ENCODE assay signal across 21 cellular contexts in the genomic region with DNA sequence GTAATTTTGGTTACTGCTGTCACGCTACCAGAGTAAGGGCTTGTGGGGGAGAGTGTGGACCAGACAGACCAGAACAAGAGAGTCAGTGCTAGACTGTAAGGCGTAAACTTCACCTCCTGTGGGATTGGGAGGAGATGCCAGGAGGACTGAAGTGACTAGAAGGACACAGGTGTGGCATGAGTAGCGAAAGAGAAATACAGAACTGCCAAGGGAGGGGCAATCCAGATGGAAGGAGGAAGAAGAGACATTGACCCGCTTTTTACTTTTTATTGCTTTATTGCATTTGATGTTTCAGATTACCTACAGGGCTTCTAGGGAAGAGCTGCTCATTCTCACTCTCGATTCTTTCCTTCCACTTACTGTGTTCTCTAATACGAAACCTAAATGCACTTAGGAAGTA. TPM values are rescaled to one million over a fixed set of nuclear protein-coding genes. Genes with fewer than 3 reads are reported as not detected.
DNase-seq lines count a peak whose midpoint lies in the region; ATAC-seq, FAIRE-seq and TF ChIP-seq lines count a peak whose summit lies in the region.
"Had no signal": no experiment of that assay in that cellular context is flagged by ENCODE, and none has a peak within 500 bp of the region (broad histone marks: within the 10 kb centered on the region; RNA-seq: fewer than 3 reads in every experiment).

No MANE protein-coding gene starts in this region.

- DNase-seq in T-helper 2 cell treated with Interferon-gamma antibody and Interleukin-4, amounts not matched to agents 5 μg/mL and 100 μg/mL, for 36 hours (ENCODE audit: low spot score) = no peak
- DNase-seq in T-helper 2 cell = no peak
- no peak for DNase-seq in GM12878 (ENCODE audit: low read depth, low spot score)
- DNase-seq in neural progenitor cell (ENCODE audit: low spot score) = no peak
- DNase-seq in foreskin fibroblast = no peak
- DNase-seq: activated CD4-positive, alpha-beta memory T cell treated with anti-CD3 and anti-CD28 coated beads, Interleukin-2, amount 10 ng/mL, durations not matched to agents 7 days and 5 days; activated effector memory CD4-positive, alpha-beta T cell treated with anti-CD3 and anti-CD28 coated beads, Interleukin-2, amount 50 U/mL, for 16 hours; C1 segment of cervical spinal cord; DMS79 treated with DMSO at 0.1 percent for 48 hours; left ventricle myocardium inferior; MG63; NCI-H1694; stimulated activated CD4-positive, alpha-beta T cell treated with anti-CD3 and anti-CD28 coated beads, Interleukin-4, amount 100 ng/mL, for 24 hours; thyroid gland had no signal

- intact Hi-C loops in GM12878 (cut with micrococcal nuclease; ENCODE audit: unreplicated experiment) = no loop called here

- H3K79me2 ChIP-seq in GM12878 (ENCODE audit: control insufficient read depth, insufficient read depth, low read length) (peaks cover 31% of the 10 kb centered on the region), neural progenitor cell (ENCODE audit: low read depth) (peaks cover 14% of the 10 kb centered on the region)

- FAIRE-seq in GM12878 (lab: Jason Lieb, UNC) = no peak
- FAIRE-seq: frontal cortex had no signal

- H3K9me3 ChIP-seq in GM12878 (replicated peaks; ENCODE audit: control insufficient read depth, insufficient read depth, low read length) (no peaks in the 10 kb centered on the region), neural progenitor cell (ENCODE audit: low read depth) (no peaks in the 10 kb centered on the region)
- H3K9me3 ChIP-seq: left ventricle myocardium inferior, MG63, thyroid gland had no signal

- H3K4me3 ChIP-seq in GM12878 (peak overlapping the region; percentile 90; the same call in 1 of the 2 replicates), neural progenitor cell (no peak overlapping the region), foreskin fibroblast (ENCODE audit: low read depth in 1 of 2, low read length in 2 of 2) (no peak overlapping the region)
- H3K4me3 ChIP-seq: MG63, skin epidermis, thyroid gland had no signal

- RAD21 ChIA-PET in GM12878 (lab: Charles Lee; ENCODE audit: unreplicated experiment) = interaction anchor here (2.8 kb wide), 1 partner anchor 129 kb away, joined by 5 read pairs; no protein-coding TSS in a partner anchor

- peak overlapping the region; percentile 17 for H3K27ac Mint-ChIP-seq in T-helper 2 cell treated with Interferon-gamma antibody and Interleukin-4, amounts not matched to agents 5 μg/mL and 100 μg/mL, for 36 hours
- H3K27ac Mint-ChIP-seq in IgD-negative memory B cell = peak overlapping the region in 2 of 3 donors; percentile 17 to 67
- peak overlapping the region; percentile 12 for H3K27ac Mint-ChIP-seq in neural progenitor cell
- H3K27ac Mint-ChIP-seq: dendritic cell treated with granulocyte-macrophage colony-stimulating factor and Interleukin-4, amounts not matched to agents 40 ng/mL and 50 ng/mL, for 4 days had no signal

- no peak for TF ChIP-seq POLR2A in GM12878 (IDR thresholded peaks at IDR 0.05; ENCODE audit: low read depth, low read length)

- no peak overlapping the region for H2AFZ ChIP-seq in GM12878 (ENCODE audit: control insufficient read depth, low read depth, low read length)
- H2AFZ ChIP-seq in neural progenitor cell (replicated peaks) = no peak overlapping the region

- WGBS in GM12878 (ENCODE audit: insufficient coverage, insufficient replicate concordance, low lambda C conversion rate, missing lambda C conversion rate) = 97% methylated on average over 6 of the region's 6 CpGs

- H4K20me1 ChIP-seq in GM12878 (ENCODE audit: control insufficient read depth, insufficient read depth) (no peaks in the 10 kb centered on the region), neural progenitor cell (ENCODE audit: low read depth) (no peaks in the 10 kb centered on the region)

- no peaks in the 10 kb centered on the region for H3K4me1 ChIP-seq in GM12878 (ENCODE audit: control insufficient read depth, insufficient read depth, low read length)
- H3K4me1 ChIP-seq in neural progenitor cell = peaks cover 6% of the 10 kb centered on the region

- H3K4me3 Mint-ChIP-seq in T-helper 2 cell treated with Interferon-gamma antibody and Interleukin-4, amounts not matched to agents 5 μg/mL and 100 μg/mL, for 36 hours = peak overlapping the region; percentile 95
- peak overlapping the region in 2 of 4 donors; percentile 26 to 97 for H3K4me3 Mint-ChIP-seq in IgD-negative memory B cell
- H3K4me3 Mint-ChIP-seq in neural progenitor cell = peak overlapping the region; percentile 57
- H3K4me3 Mint-ChIP-seq: dendritic cell treated with granulocyte-macrophage colony-stimulating factor and Interleukin-4, amounts not matched to agents 40 ng/mL and 50 ng/mL, for 4 days had no signal

- H3K36me3 ChIP-seq in GM12878 (ENCODE audit: control insufficient read depth in 2 of 2, insufficient read depth in 2 of 2, low read length in 1 of 2) (peaks cover 1 to 6% of the 10 kb centered on the region in 2 experiments; a peak in 3 of 4 replicates), neural progenitor cell (no peaks in the 10 kb centered on the region)

- H3K36me3 Mint-ChIP-seq in T-helper 2 cell treated with Interferon-gamma antibody and Interleukin-4, amounts not matched to agents 5 μg/mL and 100 μg/mL, for 36 hours (ENCODE audit: low read depth) = peaks cover 25% of the 10 kb centered on the region
- H3K36me3 Mint-ChIP-seq in IgD-negative memory B cell (peaks cover 4% of the 10 kb centered on the region), neural progenitor cell (peaks cover 11% of the 10 kb centered on the region)

- H3K9ac ChIP-seq in GM12878 (ENCODE audit: control insufficient read depth, insufficient read depth, low read length) (no peak overlapping the region), neural progenitor cell (no peak overlapping the region)

- H3K4me1 Mint-ChIP-seq in T-helper 2 cell treated with Interferon-gamma antibody and Interleukin-4, amounts not matched to agents 5 μg/mL and 100 μg/mL, for 36 hours (ENCODE audit: low read depth) = peaks cover 29% of the 10 kb centered on the region
- H3K4me1 Mint-ChIP-seq in IgD-negative memory B cell = peaks cover 17 to 29% (median 19%) of the 10 kb centered on the region in 3 donors
- peaks cover 24% of the 10 kb centered on the region for H3K4me1 Mint-ChIP-seq in neural progenitor cell

- no peaks in the 10 kb centered on the region for H3K27me3 Mint-ChIP-seq in T-helper 2 cell treated with Interferon-gamma antibody and Interleukin-4, amounts not matched to agents 5 μg/mL and 100 μg/mL, for 36 hours (ENCODE audit: low read depth)
- H3K27me3 Mint-ChIP-seq in IgD-negative memory B cell = no peaks in the 10 kb centered on the region
- no peaks in the 10 kb centered on the region for H3K27me3 Mint-ChIP-seq in neural progenitor cell (ENCODE audit: insufficient read depth, low read depth)
- H3K27me3 Mint-ChIP-seq: activated CD4-positive, alpha-beta memory T cell treated with anti-CD3 and anti-CD28 coated beads, Interleukin-2, amount 10 ng/mL, durations not matched to agents 7 days and 5 days; dendritic cell treated with granulocyte-macrophage colony-stimulating factor and Interleukin-4, amounts not matched to agents 40 ng/mL and 50 ng/mL, for 4 days had no signal

- POLR2A ChIA-PET in GM12878 (lab: Charles Lee) = interaction anchor here (0.7 to 4.0 kb wide), 2 partner anchors 27 to 339 kb away, joined by 3 to 20 read pairs; a partner anchor contains a TSS

- CTCF ChIA-PET in GM12878 (lab: Yijun Ruan, JAX) = interaction anchor here (2.0 kb wide), 1 partner anchor 197 kb away, joined by 10 read pairs; no protein-coding TSS in a partner anchor

- BruUV-seq in GM12878 (replicated peaks; lab: Mats Ljungman, UMichigan) = no TSS peak

- peak overlapping the region; percentile 11; the same call in 1 of the 2 replicates for H3K4me2 ChIP-seq in GM12878 (ENCODE audit: control insufficient read depth, insufficient read depth)
- H3K4me2 ChIP-seq in neural progenitor cell = no peak overlapping the region

- SMC1A ChIA-PET in GM12878 (lab: Charles Lee; ENCODE audit: uncharacterized antibody, unreplicated experiment) = interaction anchor here (0.5 to 2.7 kb wide), 9 partner anchors 9 to 210 kb away, joined by 3 to 11 read pairs (median 4); a partner anchor contains a TSS

- no peak for TF ChIP-seq CTCF in GM12878 (IDR thresholded peaks at IDR 0.05 in 2 of 3, conservative IDR thresholded peaks at IDR 0.05 in 1 of 3; ENCODE audit: control insufficient read depth in 2 of 3, extremely low read depth in 1 of 3, insufficient read depth in 1 of 3, low read depth in 3 of 3, low read length in 3 of 3)
- no peak for TF ChIP-seq CTCF in neural progenitor cell (IDR thresholded peaks at IDR 0.05)
- no peak for TF ChIP-seq CTCF in foreskin fibroblast (IDR thresholded peaks at IDR 0.05; ENCODE audit: low read depth, low read length)

- H3K9me3 Mint-ChIP-seq in T-helper 2 cell treated with Interferon-gamma antibody and Interleukin-4, amounts not matched to agents 5 μg/mL and 100 μg/mL, for 36 hours = no peaks in the 10 kb centered on the region
- H3K9me3 Mint-ChIP-seq in IgD-negative memory B cell (no peaks in the 10 kb centered on the region), neural progenitor cell (no peaks in the 10 kb centered on the region)
- H3K9me3 Mint-ChIP-seq: activated CD4-positive, alpha-beta memory T cell treated with anti-CD3 and anti-CD28 coated beads, Interleukin-2, amount 10 ng/mL, durations not matched to agents 7 days and 5 days; dendritic cell treated with granulocyte-macrophage colony-stimulating factor and Interleukin-4, amounts not matched to agents 40 ng/mL and 50 ng/mL, for 4 days had no signal

- no peak for TF ChIP-seq EP300 in GM12878 (IDR thresholded peaks at IDR 0.05; ENCODE audit: borderline replicate concordance in 1 of 2, control insufficient read depth in 1 of 2, low read depth in 2 of 2, low read length in 2 of 2)

- peaks cover 5% of the 10 kb centered on the region for H3F3A ChIP-seq in neural progenitor cell (ENCODE audit: low read depth)

- no peaks in the 10 kb centered on the region for H3K27me3 ChIP-seq in GM12878 (replicated peaks in 1 of 2; ENCODE audit: control insufficient read depth in 2 of 2, insufficient read depth in 2 of 2, low read length in 1 of 2)
- no peaks in the 10 kb centered on the region for H3K27me3 ChIP-seq in neural progenitor cell
- H3K27me3 ChIP-seq: MG63, thyroid gland had no signal

- ATAC-seq in GM12878 (no peak), HG02763 (IDR thresholded peaks at IDR 0.05; ENCODE audit: unreplicated experiment) (no peak), HG03439 (IDR thresholded peaks at IDR 0.05; ENCODE audit: unreplicated experiment) (no peak)

- H3K27ac ChIP-seq in GM12878 (ENCODE audit: control insufficient read depth, insufficient read depth) (no peak overlapping the region), neural progenitor cell (no peak overlapping the region)
- H3K27ac ChIP-seq: 22Rv1, left ventricle myocardium inferior, thyroid gland had no signal

- TF ChIP-seq RAD21 in GM12878 (IDR thresholded peaks at IDR 0.05; ENCODE audit: insufficient read depth, low read depth, low read length) = no peak

- in situ Hi-C loops in GM12878 (cut with MboI) = no loop called here

RNA-seq across cellular contexts. Expression of a gene that starts 2.1 kb away (rescaled TPM):
- 27.2 TPM for polyA plus RNA-seq in IgD-negative memory B cell
- total RNA-seq in GM12878 (2013; cell fraction: nucleolus; rRNA removed) = 118 and 124 TPM in 2 replicates
- 19.1 and 22.7 TPM in 2 replicates for total RNA-seq in GM12878 (2014; rRNA removed)
- 18.5 and 19.0 TPM in 2 replicates for total RNA-seq in GM12878 (2014; rRNA removed; fragmentation: Illumina TruSeq; extraction: Trizol)
- total RNA-seq in GM12878 (2021) = 20.3 and 27.1 TPM in 2 replicates
- polyA plus RNA-seq in GM12878 (2011; ENCODE audit: low read depth) = 9.3 TPM
- 38.3 and 53.7 TPM in 2 replicates for polyA plus RNA-seq in GM12878 (2011; rRNA removed)
- polyA plus RNA-seq in GM12878 (2011; cell fraction: cytosol; rRNA removed) = 13.7 and 16.3 TPM in 2 replicates
- polyA plus RNA-seq in GM12878 (2011; cell fraction: nucleus; rRNA removed) = 38.2 and 38.9 TPM in 2 replicates
- polyA plus RNA-seq in GM12878 (2012) = 13.3 and 15.9 TPM in 2 replicates
- polyA plus RNA-seq in GM12878 (2014; fragmentation: Illumina TruSeq; extraction: Trizol) = 19.8 and 22.5 TPM in 2 replicates
- 10 to 100 TPM; 18.3 to 37.9 TPM for polyA plus RNA-seq in GM12878 (2014; fragmentation: Nextera tagmentation; extraction: Ambion mirVana)
- 13.3 and 16.4 TPM in 2 replicates for polyA plus RNA-seq in GM12878 (2014; rRNA removed)
- polyA plus RNA-seq in GM12878 (2016; fragmentation: Nextera tagmentation; extraction: Ambion mirVana) = 10 to 100 TPM; 25.7 to 29.3 TPM
- polyA minus RNA-seq in GM12878 (2011; rRNA and poly(A)+ RNA removed) = 27.0 and 39.1 TPM in 2 replicates
- polyA minus RNA-seq in GM12878 (2011; cell fraction: cytosol; rRNA and poly(A)+ RNA removed) = 11.4 and 12.6 TPM in 2 replicates
- 21.5 and 37.2 TPM in 2 replicates for polyA minus RNA-seq in GM12878 (2011; cell fraction: nucleus; rRNA and poly(A)+ RNA removed)
- total RNA-seq in neural progenitor cell (ENCODE audit: low replicate concordance) = 19.7 and 20.1 TPM in 2 replicates

RNA-seq across cellular contexts. Expression of a gene that starts 7.4 kb away (rescaled TPM):
- polyA plus RNA-seq in IgD-negative memory B cell (20.9 TPM), GM12878 (2011; rRNA removed) (43.2 and 44.7 TPM in 2 replicates), GM12878 (2014; fragmentation: Illumina TruSeq; extraction: Trizol) (19.8 and 21.7 TPM in 2 replicates), GM12878 (2014; fragmentation: Nextera tagmentation; extraction: Ambion mirVana) (10 to 100 TPM; 10.8 to 21.2 TPM), GM12878 (2014; rRNA removed) (27.0 and 28.0 TPM in 2 replicates), GM12878 (2016; fragmentation: Nextera tagmentation; extraction: Ambion mirVana) (10 to 100 TPM; 40.4 to 41.6 TPM)
- 197 and 208 TPM in 2 replicates for total RNA-seq in GM12878 (2013; cell fraction: nucleolus; rRNA removed)
- total RNA-seq in GM12878 (2014; rRNA removed) (32.2 and 38.5 TPM in 2 replicates), GM12878 (2014; rRNA removed; fragmentation: Illumina TruSeq; extraction: Trizol) (20.7 and 23.3 TPM in 2 replicates), GM12878 (2021) (35.8 and 39.0 TPM in 2 replicates), neural progenitor cell (ENCODE audit: low replicate concordance) (41.2 and 43.0 TPM in 2 replicates)
- polyA plus RNA-seq in GM12878 (2011; ENCODE audit: low read depth) = 14.8 TPM
- 25.6 and 26.8 TPM in 2 replicates for polyA plus RNA-seq in GM12878 (2011; cell fraction: cytosol; rRNA removed)
- polyA plus RNA-seq in GM12878 (2011; cell fraction: nucleus; rRNA removed) = 59.1 and 86.2 TPM in 2 replicates
- 24.8 and 26.8 TPM in 2 replicates for polyA plus RNA-seq in GM12878 (2012)
- polyA minus RNA-seq in GM12878 (2011; rRNA and poly(A)+ RNA removed) = 83.7 and 91.1 TPM in 2 replicates
- 7.7 and 11.2 TPM in 2 replicates for polyA minus RNA-seq in GM12878 (2011; cell fraction: cytosol; rRNA and poly(A)+ RNA removed)
- polyA minus RNA-seq in GM12878 (2011; cell fraction: nucleus; rRNA and poly(A)+ RNA removed) = 53.1 and 60.4 TPM in 2 replicates

RNA-seq across cellular contexts. Expression of a gene that starts 27.5 kb away (rescaled TPM):
- polyA plus RNA-seq in IgD-negative memory B cell (89.0 TPM), GM12878 (2011; rRNA removed) (67.9 and 98.2 TPM in 2 replicates), GM12878 (2014; fragmentation: Illumina TruSeq; extraction: Trizol) (56.7 and 64.3 TPM in 2 replicates), GM12878 (2014; fragmentation: Nextera tagmentation; extraction: Ambion mirVana) (100 to 1,000 TPM; 136 to 146 TPM), GM12878 (2014; rRNA removed) (62.5 and 70.8 TPM in 2 replicates), GM12878 (2016; fragmentation: Nextera tagmentation; extraction: Ambion mirVana) (100 to 1,000 TPM; 138 to 142 TPM)
- total RNA-seq in GM12878 (2013; cell fraction: nucleolus; rRNA removed) = 48.8 and 57.4 TPM in 2 replicates
- total RNA-seq in GM12878 (2014; rRNA removed) (55.5 and 59.3 TPM in 2 replicates), GM12878 (2014; rRNA removed; fragmentation: Illumina TruSeq; extraction: Trizol) (52.3 and 55.9 TPM in 2 replicates), GM12878 (2021) (76.3 and 79.7 TPM in 2 replicates), neural progenitor cell (ENCODE audit: low replicate concordance) (66.0 and 91.7 TPM in 2 replicates)
- polyA plus RNA-seq in GM12878 (2011; ENCODE audit: low read depth) = 46.8 TPM
- 43.3 and 50.3 TPM in 2 replicates for polyA plus RNA-seq in GM12878 (2011; cell fraction: cytosol; rRNA removed)
- 31.7 and 36.5 TPM in 2 replicates for polyA plus RNA-seq in GM12878 (2011; cell fraction: nucleus; rRNA removed)
- polyA plus RNA-seq in GM12878 (2012) = 32.6 and 37.3 TPM in 2 replicates
- 28.7 and 39.7 TPM in 2 replicates for polyA minus RNA-seq in GM12878 (2011; rRNA and poly(A)+ RNA removed)
- polyA minus RNA-seq in GM12878 (2011; cell fraction: cytosol; rRNA and poly(A)+ RNA removed) = 15.9 and 26.4 TPM in 2 replicates
- polyA minus RNA-seq in GM12878 (2011; cell fraction: nucleus; rRNA and poly(A)+ RNA removed) = 26.7 and 37.4 TPM in 2 replicates
